1 cellular context compared by ENCODE assay signal in genomic region chr6:149566372-149567193, GRCh38.
TF ChIP-seq lines count a peak whose summit lies in the region.

A gene with protein sequence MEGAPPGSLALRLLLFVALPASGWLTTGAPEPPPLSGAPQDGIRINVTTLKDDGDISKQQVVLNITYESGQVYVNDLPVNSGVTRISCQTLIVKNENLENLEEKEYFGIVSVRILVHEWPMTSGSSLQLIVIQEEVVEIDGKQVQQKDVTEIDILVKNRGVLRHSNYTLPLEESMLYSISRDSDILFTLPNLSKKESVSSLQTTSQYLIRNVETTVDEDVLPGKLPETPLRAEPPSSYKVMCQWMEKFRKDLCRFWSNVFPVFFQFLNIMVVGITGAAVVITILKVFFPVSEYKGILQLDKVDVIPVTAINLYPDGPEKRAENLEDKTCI (plus strand): TSS chr6:149566375. CDS start chr6:149566415, 40 bp downstream.

TF ChIP-seq in GM12878, 131 proteins besides CTCF, POLR2A, EP300 and RAD21 (continued from another document and continues in another):
- TF ChIP-seq NFIC (IDR thresholded peaks at IDR 0.05; ENCODE audit: low read depth, low read length) (no peak), RFX5 (IDR thresholded peaks at IDR 0.05; ENCODE audit: low read depth, low read length) (no peak), ASH2L (IDR thresholded peaks at IDR 0.05; ENCODE audit: borderline replicate concordance, low read depth) (peak; percentile 40; the same call in 1 of the 2 replicates), HDAC2 (IDR thresholded peaks at IDR 0.05) (no peak), CEBPB (IDR thresholded peaks at IDR 0.05; ENCODE audit: borderline replicate concordance in 1 of 2, low read depth in 2 of 2, low read length in 2 of 2) (no peak), USF2 (IDR thresholded peaks at IDR 0.05; ENCODE audit: borderline replicate concordance, low read depth, low read length) (no peak), NR2C1 (IDR thresholded peaks at IDR 0.05) (0 out of 2 replicates have a peak, but pooled peaks have one; percentile 29), REST (IDR thresholded peaks at IDR 0.05; ENCODE audit: low read depth, low read length) (no peak), WRNIP1 (IDR thresholded peaks at IDR 0.05; ENCODE audit: borderline replicate concordance, low read depth, low read length) (no peak), JUNB (IDR thresholded peaks at IDR 0.05) (no peak), STAT1 (conservative IDR thresholded peaks at IDR 0.05) (no peak), IRF4 (IDR thresholded peaks at IDR 0.05; ENCODE audit: low read depth, low read length) (no peak), CBX3 (IDR thresholded peaks at IDR 0.05; ENCODE audit: borderline replicate concordance, low read depth) (no peak), E2F8 (IDR thresholded peaks at IDR 0.05; ENCODE audit: low read depth, partially characterized antibody) (no peak), SUPT20H (IDR thresholded peaks at IDR 0.05; ENCODE audit: borderline replicate concordance, control insufficient read depth, low read depth, low read length) (no peak), MYB (IDR thresholded peaks at IDR 0.05; ENCODE audit: borderline replicate concordance, low read depth, low read length) (no peak), HDGF (IDR thresholded peaks at IDR 0.05) (no peak), SUZ12 (IDR thresholded peaks at IDR 0.05; ENCODE audit: unreplicated experiment) (no peak), NRF1 (conservative IDR thresholded peaks at IDR 0.05; ENCODE audit: low read depth, low read length) (no peak), ZBED1 (IDR thresholded peaks at IDR 0.05; ENCODE audit: borderline replicate concordance) (no peak), PAX8 (IDR thresholded peaks at IDR 0.05) (no peak), RUNX3 (IDR thresholded peaks at IDR 0.05; ENCODE audit: low read length) (no peak), ZNF274 (IDR thresholded peaks at IDR 0.05; ENCODE audit: insufficient read depth, insufficient read length) (no peak), BRCA1 (IDR thresholded peaks at IDR 0.05; ENCODE audit: low read depth, low read length) (no peak), IKZF1 (conservative IDR thresholded peaks at IDR 0.05) (peak; percentile 77), HDAC6 (IDR thresholded peaks at IDR 0.05; ENCODE audit: unreplicated experiment) (no peak), EED (IDR thresholded peaks at IDR 0.05; ENCODE audit: low read depth) (no peak; the same call in 1 of the 2 replicates), JUND (IDR thresholded peaks at IDR 0.05; ENCODE audit: low read depth, low read length) (no peak), SREBF2 (IDR thresholded peaks at IDR 0.05; ENCODE audit: low read length) (no peak), MEF2A (IDR thresholded peaks at IDR 0.05; ENCODE audit: insufficient read depth, low read depth, low read length) (no peak), NFYA (IDR thresholded peaks at IDR 0.05; ENCODE audit: borderline replicate concordance, low read depth, low read length) (no peak), POU2F2 (IDR thresholded peaks at IDR 0.05; ENCODE audit: borderline replicate concordance, low read depth, low read length) (0 out of 3 replicates have a peak, but pooled peaks have one; percentile 42), HCFC1 (IDR thresholded peaks at IDR 0.05; ENCODE audit: low read length) (no peak), ZNF207 (IDR thresholded peaks at IDR 0.05; ENCODE audit: borderline replicate concordance) (peak; percentile 38; the same call in 1 of the 2 replicates), POLR2AphosphoS2 (IDR thresholded peaks at IDR 0.05; ENCODE audit: low read depth, low read length) (no peak), ZNF217 (IDR thresholded peaks at IDR 0.05) (no peak), TCF12 (IDR thresholded peaks at IDR 0.05; ENCODE audit: low read depth, low read length) (no peak), CREM (IDR thresholded peaks at IDR 0.05; ENCODE audit: low read depth) (no peak), NR2C2 (IDR thresholded peaks at IDR 0.05; ENCODE audit: borderline replicate concordance, control insufficient read depth, insufficient read length, low read depth) (no peak), BMI1 (IDR thresholded peaks at IDR 0.05; ENCODE audit: borderline replicate concordance) (no peak), RELB (IDR thresholded peaks at IDR 0.05; ENCODE audit: low read depth) (no peak), CHD4 (IDR thresholded peaks at IDR 0.05) (no peak), CBFB (IDR thresholded peaks at IDR 0.05; ENCODE audit: low read depth) (no peak), MXI1 (IDR thresholded peaks at IDR 0.05; ENCODE audit: low read depth, low read length) (no peak), TCF7 (IDR thresholded peaks at IDR 0.05; ENCODE audit: borderline replicate concordance) (no peak), RELA (IDR thresholded peaks at IDR 0.05; ENCODE audit: borderline replicate concordance, partially characterized antibody) (no peak), ETV6 (conservative IDR thresholded peaks at IDR 0.05 in 1 of 2, IDR thresholded peaks at IDR 0.05 in 1 of 2; ENCODE audit: borderline replicate concordance in 1 of 2, low read depth in 1 of 2) (no peak), RBBP5 (conservative IDR thresholded peaks at IDR 0.05) (no peak), NFXL1 (IDR thresholded peaks at IDR 0.05; ENCODE audit: borderline replicate concordance) (no peak)
- TF ChIP-seq, protein P1, sequence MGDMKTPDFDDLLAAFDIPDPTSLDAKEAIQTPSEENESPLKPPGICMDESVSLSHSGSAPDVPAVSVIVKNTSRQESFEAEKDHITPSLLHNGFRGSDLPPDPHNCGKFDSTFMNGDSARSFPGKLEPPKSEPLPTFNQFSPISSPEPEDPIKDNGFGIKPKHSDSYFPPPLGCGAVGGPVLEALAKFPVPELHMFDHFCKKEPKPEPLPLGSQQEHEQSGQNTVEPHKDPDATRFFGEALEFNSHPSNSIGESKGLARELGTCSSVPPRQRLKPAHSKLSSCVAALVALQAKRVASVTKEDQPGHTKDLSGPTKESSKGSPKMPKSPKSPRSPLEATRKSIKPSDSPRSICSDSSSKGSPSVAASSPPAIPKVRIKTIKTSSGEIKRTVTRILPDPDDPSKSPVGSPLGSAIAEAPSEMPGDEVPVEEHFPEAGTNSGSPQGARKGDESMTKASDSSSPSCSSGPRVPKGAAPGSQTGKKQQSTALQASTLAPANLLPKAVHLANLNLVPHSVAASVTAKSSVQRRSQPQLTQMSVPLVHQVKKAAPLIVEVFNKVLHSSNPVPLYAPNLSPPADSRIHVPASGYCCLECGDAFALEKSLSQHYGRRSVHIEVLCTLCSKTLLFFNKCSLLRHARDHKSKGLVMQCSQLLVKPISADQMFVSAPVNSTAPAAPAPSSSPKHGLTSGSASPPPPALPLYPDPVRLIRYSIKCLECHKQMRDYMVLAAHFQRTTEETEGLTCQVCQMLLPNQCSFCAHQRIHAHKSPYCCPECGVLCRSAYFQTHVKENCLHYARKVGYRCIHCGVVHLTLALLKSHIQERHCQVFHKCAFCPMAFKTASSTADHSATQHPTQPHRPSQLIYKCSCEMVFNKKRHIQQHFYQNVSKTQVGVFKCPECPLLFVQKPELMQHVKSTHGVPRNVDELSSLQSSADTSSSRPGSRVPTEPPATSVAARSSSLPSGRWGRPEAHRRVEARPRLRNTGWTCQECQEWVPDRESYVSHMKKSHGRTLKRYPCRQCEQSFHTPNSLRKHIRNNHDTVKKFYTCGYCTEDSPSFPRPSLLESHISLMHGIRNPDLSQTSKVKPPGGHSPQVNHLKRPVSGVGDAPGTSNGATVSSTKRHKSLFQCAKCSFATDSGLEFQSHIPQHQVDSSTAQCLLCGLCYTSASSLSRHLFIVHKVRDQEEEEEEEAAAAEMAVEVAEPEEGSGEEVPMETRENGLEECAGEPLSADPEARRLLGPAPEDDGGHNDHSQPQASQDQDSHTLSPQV (IDR thresholded peaks at IDR 0.05) = no peak
- TF ChIP-seq, protein P2, sequence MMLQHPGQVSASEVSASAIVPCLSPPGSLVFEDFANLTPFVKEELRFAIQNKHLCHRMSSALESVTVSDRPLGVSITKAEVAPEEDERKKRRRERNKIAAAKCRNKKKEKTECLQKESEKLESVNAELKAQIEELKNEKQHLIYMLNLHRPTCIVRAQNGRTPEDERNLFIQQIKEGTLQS (IDR thresholded peaks at IDR 0.05; ENCODE audit: borderline replicate concordance, extremely low read depth, low read depth, low read length) = no peak
- TF ChIP-seq, protein P3, sequence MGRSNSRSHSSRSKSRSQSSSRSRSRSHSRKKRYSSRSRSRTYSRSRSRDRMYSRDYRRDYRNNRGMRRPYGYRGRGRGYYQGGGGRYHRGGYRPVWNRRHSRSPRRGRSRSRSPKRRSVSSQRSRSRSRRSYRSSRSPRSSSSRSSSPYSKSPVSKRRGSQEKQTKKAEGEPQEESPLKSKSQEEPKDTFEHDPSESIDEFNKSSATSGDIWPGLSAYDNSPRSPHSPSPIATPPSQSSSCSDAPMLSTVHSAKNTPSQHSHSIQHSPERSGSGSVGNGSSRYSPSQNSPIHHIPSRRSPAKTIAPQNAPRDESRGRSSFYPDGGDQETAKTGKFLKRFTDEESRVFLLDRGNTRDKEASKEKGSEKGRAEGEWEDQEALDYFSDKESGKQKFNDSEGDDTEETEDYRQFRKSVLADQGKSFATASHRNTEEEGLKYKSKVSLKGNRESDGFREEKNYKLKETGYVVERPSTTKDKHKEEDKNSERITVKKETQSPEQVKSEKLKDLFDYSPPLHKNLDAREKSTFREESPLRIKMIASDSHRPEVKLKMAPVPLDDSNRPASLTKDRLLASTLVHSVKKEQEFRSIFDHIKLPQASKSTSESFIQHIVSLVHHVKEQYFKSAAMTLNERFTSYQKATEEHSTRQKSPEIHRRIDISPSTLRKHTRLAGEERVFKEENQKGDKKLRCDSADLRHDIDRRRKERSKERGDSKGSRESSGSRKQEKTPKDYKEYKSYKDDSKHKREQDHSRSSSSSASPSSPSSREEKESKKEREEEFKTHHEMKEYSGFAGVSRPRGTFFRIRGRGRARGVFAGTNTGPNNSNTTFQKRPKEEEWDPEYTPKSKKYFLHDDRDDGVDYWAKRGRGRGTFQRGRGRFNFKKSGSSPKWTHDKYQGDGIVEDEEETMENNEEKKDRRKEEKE (IDR thresholded peaks at IDR 0.05) = no peak
